ENCODE assay signal across 1 cellular context in the genomic region with DNA sequence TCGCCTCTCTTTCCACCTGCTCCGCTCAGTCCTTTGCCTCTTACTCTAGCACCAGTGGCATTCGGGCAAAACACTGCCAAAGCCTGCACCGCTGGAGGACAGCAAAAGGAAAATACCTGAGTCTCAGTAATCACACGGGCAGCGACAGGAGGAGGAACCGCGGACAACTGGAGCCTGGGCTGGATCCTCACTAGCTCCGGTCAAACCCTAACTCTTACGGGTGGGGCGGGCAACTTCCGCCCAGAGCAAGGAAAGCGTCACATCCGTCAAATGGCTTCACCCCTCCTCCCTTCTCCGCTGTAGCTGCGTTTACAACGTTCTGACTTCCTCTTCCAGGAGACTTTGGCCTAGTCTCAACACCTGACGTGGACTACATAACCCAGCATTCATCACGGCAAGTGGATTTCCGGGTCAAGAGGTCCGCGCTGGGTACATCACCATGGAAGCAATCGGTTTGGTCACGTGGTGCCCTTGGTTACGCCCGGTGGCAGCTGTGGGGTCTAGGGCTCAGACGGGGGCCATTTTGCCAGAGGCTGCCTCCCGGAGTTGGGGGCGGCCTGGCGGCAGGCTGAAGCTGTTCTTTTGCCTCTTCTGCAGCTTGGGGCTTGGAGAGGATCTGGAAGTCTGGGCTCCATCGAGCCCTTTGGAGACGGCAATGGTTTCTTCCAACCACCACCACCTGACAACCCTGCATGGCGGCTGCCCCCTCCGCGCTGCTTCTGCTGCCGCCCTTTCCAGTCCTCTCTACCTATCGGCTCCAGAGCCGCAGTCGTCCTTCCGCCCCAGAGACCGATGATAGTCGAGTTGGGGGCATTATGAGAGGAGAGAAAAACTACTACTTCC.
A peak's percentile ranks its signal among the peaks of the same experiment; 100 is the strongest.
TF ChIP-seq lines count a peak whose summit lies in the region.

A gene with protein sequence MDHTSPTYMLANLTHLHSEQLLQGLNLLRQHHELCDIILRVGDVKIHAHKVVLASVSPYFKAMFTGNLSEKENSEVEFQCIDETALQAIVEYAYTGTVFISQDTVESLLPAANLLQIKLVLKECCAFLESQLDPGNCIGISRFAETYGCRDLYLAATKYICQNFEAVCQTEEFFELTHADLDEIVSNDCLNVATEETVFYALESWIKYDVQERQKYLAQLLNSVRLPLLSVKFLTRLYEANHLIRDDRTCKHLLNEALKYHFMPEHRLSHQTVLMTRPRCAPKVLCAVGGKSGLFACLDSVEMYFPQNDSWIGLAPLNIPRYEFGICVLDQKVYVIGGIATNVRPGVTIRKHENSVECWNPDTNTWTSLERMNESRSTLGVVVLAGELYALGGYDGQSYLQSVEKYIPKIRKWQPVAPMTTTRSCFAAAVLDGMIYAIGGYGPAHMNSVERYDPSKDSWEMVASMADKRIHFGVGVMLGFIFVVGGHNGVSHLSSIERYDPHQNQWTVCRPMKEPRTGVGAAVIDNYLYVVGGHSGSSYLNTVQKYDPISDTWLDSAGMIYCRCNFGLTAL (minus strand): TSS at position 218 of the 843 bp plus-strand sequence. CDS start 16,019 bp downstream, outside the sequence.
A gene with protein sequence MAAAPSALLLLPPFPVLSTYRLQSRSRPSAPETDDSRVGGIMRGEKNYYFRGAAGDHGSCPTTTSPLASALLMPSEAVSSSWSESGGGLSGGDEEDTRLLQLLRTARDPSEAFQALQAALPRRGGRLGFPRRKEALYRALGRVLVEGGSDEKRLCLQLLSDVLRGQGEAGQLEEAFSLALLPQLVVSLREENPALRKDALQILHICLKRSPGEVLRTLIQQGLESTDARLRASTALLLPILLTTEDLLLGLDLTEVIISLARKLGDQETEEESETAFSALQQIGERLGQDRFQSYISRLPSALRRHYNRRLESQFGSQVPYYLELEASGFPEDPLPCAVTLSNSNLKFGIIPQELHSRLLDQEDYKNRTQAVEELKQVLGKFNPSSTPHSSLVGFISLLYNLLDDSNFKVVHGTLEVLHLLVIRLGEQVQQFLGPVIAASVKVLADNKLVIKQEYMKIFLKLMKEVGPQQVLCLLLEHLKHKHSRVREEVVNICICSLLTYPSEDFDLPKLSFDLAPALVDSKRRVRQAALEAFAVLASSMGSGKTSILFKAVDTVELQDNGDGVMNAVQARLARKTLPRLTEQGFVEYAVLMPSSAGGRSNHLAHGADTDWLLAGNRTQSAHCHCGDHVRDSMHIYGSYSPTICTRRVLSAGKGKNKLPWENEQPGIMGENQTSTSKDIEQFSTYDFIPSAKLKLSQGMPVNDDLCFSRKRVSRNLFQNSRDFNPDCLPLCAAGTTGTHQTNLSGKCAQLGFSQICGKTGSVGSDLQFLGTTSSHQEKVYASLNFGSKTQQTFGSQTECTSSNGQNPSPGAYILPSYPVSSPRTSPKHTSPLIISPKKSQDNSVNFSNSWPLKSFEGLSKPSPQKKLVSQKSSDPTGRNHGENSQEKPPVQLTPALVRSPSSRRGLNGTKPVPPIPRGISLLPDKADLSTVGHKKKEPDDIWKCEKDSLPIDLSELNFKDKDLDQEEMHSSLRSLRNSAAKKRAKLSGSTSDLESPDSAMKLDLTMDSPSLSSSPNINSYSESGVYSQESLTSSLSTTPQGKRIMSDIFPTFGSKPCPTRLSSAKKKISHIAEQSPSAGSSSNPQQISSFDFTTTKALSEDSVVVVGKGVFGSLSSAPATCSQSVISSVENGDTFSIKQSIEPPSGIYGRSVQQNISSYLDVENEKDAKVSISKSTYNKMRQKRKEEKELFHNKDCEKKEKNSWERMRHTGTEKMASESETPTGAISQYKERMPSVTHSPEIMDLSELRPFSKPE (N-terminal part only) (plus strand): TSS at position 461 of the 843 bp plus-strand sequence. CDS start 232 bp downstream, at position 693.

TF ChIP-seq in HCT116, 20 proteins besides CTCF, POLR2A, EP300 and RAD21:
- peak; percentile 98 for TF ChIP-seq POLR2AphosphoS5 (IDR thresholded peaks at IDR 0.05; ENCODE audit: low read depth, low read length)
- TF ChIP-seq ZFX (IDR thresholded peaks at IDR 0.05), result 0 out of 2 replicates have a peak, but pooled peaks have one; percentile 19
- TF ChIP-seq YY1 (IDR thresholded peaks at IDR 0.05; ENCODE audit: extremely low read depth, insufficient replicate concordance, low read depth, low read length), result no peak
- TF ChIP-seq SIN3A (IDR thresholded peaks at IDR 0.05; ENCODE audit: low read depth), result peak; percentile 71; the same call in 1 of the 2 replicates
- TF ChIP-seq CBX3 (IDR thresholded peaks at IDR 0.05; ENCODE audit: low read depth), result peak; percentile 62
- TF ChIP-seq, protein P1, sequence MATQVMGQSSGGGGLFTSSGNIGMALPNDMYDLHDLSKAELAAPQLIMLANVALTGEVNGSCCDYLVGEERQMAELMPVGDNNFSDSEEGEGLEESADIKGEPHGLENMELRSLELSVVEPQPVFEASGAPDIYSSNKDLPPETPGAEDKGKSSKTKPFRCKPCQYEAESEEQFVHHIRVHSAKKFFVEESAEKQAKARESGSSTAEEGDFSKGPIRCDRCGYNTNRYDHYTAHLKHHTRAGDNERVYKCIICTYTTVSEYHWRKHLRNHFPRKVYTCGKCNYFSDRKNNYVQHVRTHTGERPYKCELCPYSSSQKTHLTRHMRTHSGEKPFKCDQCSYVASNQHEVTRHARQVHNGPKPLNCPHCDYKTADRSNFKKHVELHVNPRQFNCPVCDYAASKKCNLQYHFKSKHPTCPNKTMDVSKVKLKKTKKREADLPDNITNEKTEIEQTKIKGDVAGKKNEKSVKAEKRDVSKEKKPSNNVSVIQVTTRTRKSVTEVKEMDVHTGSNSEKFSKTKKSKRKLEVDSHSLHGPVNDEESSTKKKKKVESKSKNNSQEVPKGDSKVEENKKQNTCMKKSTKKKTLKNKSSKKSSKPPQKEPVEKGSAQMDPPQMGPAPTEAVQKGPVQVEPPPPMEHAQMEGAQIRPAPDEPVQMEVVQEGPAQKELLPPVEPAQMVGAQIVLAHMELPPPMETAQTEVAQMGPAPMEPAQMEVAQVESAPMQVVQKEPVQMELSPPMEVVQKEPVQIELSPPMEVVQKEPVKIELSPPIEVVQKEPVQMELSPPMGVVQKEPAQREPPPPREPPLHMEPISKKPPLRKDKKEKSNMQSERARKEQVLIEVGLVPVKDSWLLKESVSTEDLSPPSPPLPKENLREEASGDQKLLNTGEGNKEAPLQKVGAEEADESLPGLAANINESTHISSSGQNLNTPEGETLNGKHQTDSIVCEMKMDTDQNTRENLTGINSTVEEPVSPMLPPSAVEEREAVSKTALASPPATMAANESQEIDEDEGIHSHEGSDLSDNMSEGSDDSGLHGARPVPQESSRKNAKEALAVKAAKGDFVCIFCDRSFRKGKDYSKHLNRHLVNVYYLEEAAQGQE (IDR thresholded peaks at IDR 0.05; ENCODE audit: low read depth), result no peak
- TF ChIP-seq EZH2 (IDR thresholded peaks at IDR 0.05), result no peak
- peak; percentile 62; the same call in 1 of the 2 replicates for TF ChIP-seq SP1 (IDR thresholded peaks at IDR 0.05; ENCODE audit: low read depth)
- TF ChIP-seq, protein P2, sequence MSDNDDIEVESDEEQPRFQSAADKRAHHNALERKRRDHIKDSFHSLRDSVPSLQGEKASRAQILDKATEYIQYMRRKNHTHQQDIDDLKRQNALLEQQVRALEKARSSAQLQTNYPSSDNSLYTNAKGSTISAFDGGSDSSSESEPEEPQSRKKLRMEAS (IDR thresholded peaks at IDR 0.05), result peak; percentile 76; the same call in 1 of the 2 replicates
- TF ChIP-seq, protein P3, sequence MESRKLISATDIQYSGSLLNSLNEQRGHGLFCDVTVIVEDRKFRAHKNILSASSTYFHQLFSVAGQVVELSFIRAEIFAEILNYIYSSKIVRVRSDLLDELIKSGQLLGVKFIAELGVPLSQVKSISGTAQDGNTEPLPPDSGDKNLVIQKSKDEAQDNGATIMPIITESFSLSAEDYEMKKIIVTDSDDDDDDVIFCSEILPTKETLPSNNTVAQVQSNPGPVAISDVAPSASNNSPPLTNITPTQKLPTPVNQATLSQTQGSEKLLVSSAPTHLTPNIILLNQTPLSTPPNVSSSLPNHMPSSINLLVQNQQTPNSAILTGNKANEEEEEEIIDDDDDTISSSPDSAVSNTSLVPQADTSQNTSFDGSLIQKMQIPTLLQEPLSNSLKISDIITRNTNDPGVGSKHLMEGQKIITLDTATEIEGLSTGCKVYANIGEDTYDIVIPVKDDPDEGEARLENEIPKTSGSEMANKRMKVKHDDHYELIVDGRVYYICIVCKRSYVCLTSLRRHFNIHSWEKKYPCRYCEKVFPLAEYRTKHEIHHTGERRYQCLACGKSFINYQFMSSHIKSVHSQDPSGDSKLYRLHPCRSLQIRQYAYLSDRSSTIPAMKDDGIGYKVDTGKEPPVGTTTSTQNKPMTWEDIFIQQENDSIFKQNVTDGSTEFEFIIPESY (IDR thresholded peaks at IDR 0.05; ENCODE audit: extremely low read depth, insufficient replicate concordance, low read length), result no peak
- TF ChIP-seq EGR1 (IDR thresholded peaks at IDR 0.05; ENCODE audit: low read depth), result 0 out of 2 replicates have a peak, but pooled peaks have one; percentile 41
- no peak for TF ChIP-seq ZNF274 (IDR thresholded peaks at IDR 0.05; ENCODE audit: low read depth, low read length)
- TF ChIP-seq SRF (IDR thresholded peaks at IDR 0.05; ENCODE audit: low read depth), result 0 out of 2 replicates have a peak, but pooled peaks have one; percentile 21
- TF ChIP-seq ELF1 (IDR thresholded peaks at IDR 0.05; ENCODE audit: borderline replicate concordance, low read depth), result peak; percentile 85
- TF ChIP-seq FOSL1 (IDR thresholded peaks at IDR 0.05; ENCODE audit: low read depth), result no peak
- no peak for TF ChIP-seq EZH2phosphoT487 (IDR thresholded peaks at IDR 0.05; ENCODE audit: borderline replicate concordance)
